Comparison of ENCODE assay signal across 19 cellular contexts in genomic region chr1:213586609-213586972, GRCh38.
"Had no signal": no experiment of that assay in that cellular context is flagged by ENCODE, and none has a peak within 500 bp of the region (broad histone marks: within the 10 kb centered on the region; RNA-seq: fewer than 3 reads in every experiment).

No MANE protein-coding gene starts in this region.

- DNase-seq: central memory CD4-positive, alpha-beta T cell; effector memory CD4-positive, alpha-beta T cell; heart right ventricle; hypothalamus; kidney glomerular epithelial cell; left ventricle myocardium inferior; lower lobe of right lung; naive B cell; psoas muscle; sigmoid colon; stimulated activated CD4-positive, alpha-beta T cell treated with anti-CD3 and anti-CD28 coated beads, Interleukin-12 subunit alpha, Interleukin-12 subunit beta, amount 100 ng/mL, for 4 hours; stimulated activated naive CD8-positive, alpha-beta T cell treated with anti-CD3 and anti-CD28 coated beads, Interleukin-15, Interleukin-2, amounts not matched to agents 100 U/mL and 50 U/mL, for 24 hours had no signal

- H3K36me3 ChIP-seq: heart right ventricle, left ventricle myocardium inferior, lower lobe of right lung, sigmoid colon, suprapubic skin, tibial nerve had no signal

- H3K27me3 ChIP-seq: sigmoid colon, tibial nerve had no signal

- H3K4me1 ChIP-seq: heart right ventricle, lower lobe of right lung, psoas muscle, sigmoid colon, suprapubic skin, tibial nerve had no signal

- FAIRE-seq: endometrium, frontal cortex, islet of Langerhans had no signal

- H3K9me3 ChIP-seq: heart right ventricle, left ventricle myocardium inferior, lower lobe of right lung, psoas muscle, sigmoid colon, suprapubic skin, tibial nerve had no signal

- ATAC-seq: esophagus mucosa; lower lobe of right lung; psoas muscle; stimulated activated naive CD8-positive, alpha-beta T cell treated with anti-CD3 and anti-CD28 coated beads, Interleukin-15, Interleukin-2, amounts not matched to agents 100 U/mL and 50 U/mL, for 24 hours had no signal

- H3K27ac ChIP-seq: heart right ventricle, left ventricle myocardium inferior, lower lobe of right lung, psoas muscle, sigmoid colon, skin epidermis, suprapubic skin, tibial nerve had no signal

- H3K4me3 ChIP-seq: heart right ventricle, left ventricle myocardium inferior, lower lobe of right lung, psoas muscle, sigmoid colon, skin epidermis, suprapubic skin, tibial nerve had no signal
